ENCODE assay signal across 8 cellular contexts in genomic region chr5:86679529-86679928, GRCh38.
DNase-seq lines count a peak whose midpoint lies in the region; ATAC-seq and TF ChIP-seq lines count a peak whose summit lies in the region.

No MANE protein-coding gene starts in this region.

- no peak overlapping the region for H2AFZ ChIP-seq in GM23338

- H3K27me3 ChIP-seq in GM23338 (ENCODE audit: insufficient read depth) = no peaks in the 10 kb centered on the region
- H3K27me3 ChIP-seq in esophagus squamous epithelium = no peaks in the 10 kb centered on the region

- H3K4me3 ChIP-seq in GM23338 (no peak overlapping the region), esophagus squamous epithelium (no peak overlapping the region)

- no peaks in the 10 kb centered on the region for H3K4me1 ChIP-seq in GM23338 (ENCODE audit: insufficient read depth)
- H3K4me1 ChIP-seq in esophagus squamous epithelium = no peaks in the 10 kb centered on the region

- WGBS in esophagus squamous epithelium, 2 donors = 0 to 20% methylated on average over 1 of the region's 1 CpG

- no peak overlapping the region for H3K27ac Mint-ChIP-seq in GM23338
- H3K27ac Mint-ChIP-seq in neural crest cell (ENCODE audit: unreplicated experiment) = no peak overlapping the region

- H3K79me2 ChIP-seq in GM23338 (replicated peaks; ENCODE audit: insufficient read depth) = no peaks in the 10 kb centered on the region

- peak; percentile 81 to 95 for TF ChIP-seq CTCF in GM23338 (conservative IDR thresholded peaks at IDR 0.05; ENCODE audit: low read depth in 2 of 2)
- TF ChIP-seq CTCF in esophagus squamous epithelium (IDR thresholded peaks at IDR 0.05) = peak in 5 of 6 experiments; percentile 24 to 54 (median 36)
- peak; percentile 79 for TF ChIP-seq CTCF in neural crest cell (conservative IDR thresholded peaks at IDR 0.05)

- no peaks in the 10 kb centered on the region for H3K36me3 ChIP-seq in GM23338 (ENCODE audit: insufficient read depth)
- H3K36me3 ChIP-seq in esophagus squamous epithelium = no peaks in the 10 kb centered on the region

- no peaks in the 10 kb centered on the region for H4K20me1 ChIP-seq in GM23338 (replicated peaks; ENCODE audit: insufficient read depth)

- intact Hi-C loops in esophagus squamous epithelium (cut with DNase I) = no loop called here

- TF ChIP-seq POLR2A in esophagus squamous epithelium (IDR thresholded peaks at IDR 0.05) = no peak

- H3K9me3 ChIP-seq in esophagus squamous epithelium = no peaks in the 10 kb centered on the region

- H3K27ac ChIP-seq in GM23338 (ENCODE audit: low read depth) = no peak overlapping the region
- H3K27ac ChIP-seq in esophagus squamous epithelium = peak overlapping the region in 1 of 4 donors; percentile 34

- ATAC-seq in GM23338 (peak; percentile 77), HG03045 (IDR thresholded peaks at IDR 0.05; ENCODE audit: unreplicated experiment) (no peak)

- H3K4me1 Mint-ChIP-seq in GM23338 (peaks cover 3% of the 10 kb centered on the region; the same call in 1 of the 3 replicates), neural crest cell (no peaks in the 10 kb centered on the region)

- H3K36me3 Mint-ChIP-seq in GM23338 (ENCODE audit: low read depth) (no peaks in the 10 kb centered on the region), neural crest cell (ENCODE audit: low read depth) (no peaks in the 10 kb centered on the region)

- DNase-seq in EL = peak; percentile 45
- peak; percentile 69 for DNase-seq in GM23338 (ENCODE audit: low spot score)
- peak; percentile 36 for DNase-seq in M059J (ENCODE audit: low read depth)
- peak; percentile 41 for DNase-seq in SK-N-DZ (ENCODE audit: low spot score)
- DNase-seq in esophagus squamous epithelium (lab: John Stamatoyannopoulos, UW) = no peak
- no peak for DNase-seq in neural crest cell (ENCODE audit: low read depth, low spot score)
- no peak for DNase-seq in GF-D8 (lab: John Stamatoyannopoulos, UW)

- H3K9me3 Mint-ChIP-seq in GM23338 (no peaks in the 10 kb centered on the region), neural crest cell (no peaks in the 10 kb centered on the region)

- H3K4me3 Mint-ChIP-seq in GM23338 (no peak overlapping the region), neural crest cell (no peak overlapping the region)

- no peak overlapping the region for H3K4me2 ChIP-seq in GM23338

- no peaks in the 10 kb centered on the region for H3F3A ChIP-seq in GM23338 (replicated peaks; ENCODE audit: low read depth)

- H3K9me2 ChIP-seq in GM23338 (ENCODE audit: insufficient read depth) = no peaks in the 10 kb centered on the region

- no peaks in the 10 kb centered on the region for H3K27me3 Mint-ChIP-seq in GM23338 (ENCODE audit: insufficient read depth, low read depth, poor library complexity)
- H3K27me3 Mint-ChIP-seq in neural crest cell (ENCODE audit: low read depth) = no peaks in the 10 kb centered on the region

TF ChIP-seq in GM23338, 12 proteins besides CTCF, POLR2A, EP300 and RAD21 (continues in another document):
- TF ChIP-seq STAT1 (IDR thresholded peaks at IDR 0.05; ENCODE audit: unreplicated experiment) (no peak), ZNF331 (CRISPR knock-in tag; IDR thresholded peaks at IDR 0.05; ENCODE audit: low read depth) (no peak), EZH2 (IDR thresholded peaks at IDR 0.05; ENCODE audit: low read depth, unreplicated experiment) (no peak), ZNF114 (CRISPR knock-in tag; IDR thresholded peaks at IDR 0.05) (no peak), REST (IDR thresholded peaks at IDR 0.05; ENCODE audit: unreplicated experiment) (no peak), ETS1 (IDR thresholded peaks at IDR 0.05) (no peak), NANOG (IDR thresholded peaks at IDR 0.05; ENCODE audit: borderline replicate concordance) (no peak), CREB1 (CRISPR knock-in tag; IDR thresholded peaks at IDR 0.05; ENCODE audit: low read depth) (no peak)

Comparison
In these comparisons a context has a peak if more than half of its experiments do, and no peak if none do; other contexts are left out.
1. DNase-seq: peak in EL (single experiment), GM23338 (single experiment), M059J (single experiment) and SK-N-DZ (single experiment); none in esophagus squamous epithelium (single experiment), neural crest cell (single experiment) and GF-D8 (single experiment).
2. CTCF ChIP-seq: peak in every context shown above with its lines; median percentile 88 in GM23338; 79 in neural crest cell; 36 in esophagus squamous epithelium.